ENCODE assay signal across 26 cellular contexts in genomic region chr12:58521796-58522195, GRCh38.
"Had no signal": no experiment of that assay in that cellular context is flagged by ENCODE, and none has a peak within 500 bp of the region (broad histone marks: within the 10 kb centered on the region; RNA-seq: fewer than 3 reads in every experiment).

No MANE protein-coding gene starts in this region.

- H3K4me3 ChIP-seq: ascending aorta, body of pancreas, SJSA1 had no signal

- H3K4me2 ChIP-seq: KMS-11 had no signal

- H3K27ac Mint-ChIP-seq: activated CD4-positive, alpha-beta memory T cell treated with anti-CD3 and anti-CD28 coated beads for 36 hours; activated CD4-positive, alpha-beta T cell treated with anti-CD3 and anti-CD28 coated beads, Interleukin-2, amount 10 ng/mL, durations not matched to agents 7 days and 5 days; activated naive CD4-positive, alpha-beta T cell treated with anti-CD3 and anti-CD28 coated beads, Interleukin-2, amount 50 U/mL, for 72 hours; activated naive CD8-positive, alpha-beta T cell treated with anti-CD3 and anti-CD28 coated beads, Interleukin-2, amount 50 U/mL, for 24 hours; T-helper 17 cell had no signal

- DNase-seq: activated CD4-positive, alpha-beta memory T cell treated with anti-CD3 and anti-CD28 coated beads for 36 hours; activated CD4-positive, alpha-beta T cell treated with anti-CD3 and anti-CD28 coated beads, Interleukin-2, amount 10 ng/mL, durations not matched to agents 7 days and 5 days; activated CD4-positive, CD25-positive, alpha-beta regulatory T cell; activated CD8-positive, alpha-beta memory T cell treated with anti-CD3 and anti-CD28 coated beads for 24 hours; activated effector memory CD4-positive, alpha-beta T cell treated with anti-CD3 and anti-CD28 coated beads, Interleukin-2, amount 50 U/mL, for 16 hours; activated naive CD4-positive, alpha-beta T cell treated with Interleukin-2 at 50 U/mL for 16 hours; activated naive CD8-positive, alpha-beta T cell treated with anti-CD3 and anti-CD28 coated beads, Interleukin-2, amount 50 U/mL, for 24 hours; activated T-cell treated with anti-CD3 and anti-CD28 coated beads, Interleukin-2, amount 50 U/mL, for 4 hours; amniotic stem cell; body of pancreas; central memory CD4-positive, alpha-beta T cell; MM.1S; NCI-H1105; NCI-H1436; NCI-H1694 treated with DMSO at 0.1 percent for 48 hours; NCI-H2029 treated with DMSO at 0.1 percent for 48 hours; NCI-H510A treated with DMSO at 0.1 percent for 48 hours; NCI-H69; SHP77; T-helper 17 cell; T-helper 9 cell had no signal

- H3K9me3 ChIP-seq: SJSA1 had no signal

- H3K36me3 ChIP-seq: ascending aorta, SJSA1 had no signal

- H3K4me1 Mint-ChIP-seq: activated CD4-positive, alpha-beta T cell treated with anti-CD3 and anti-CD28 coated beads, Interleukin-2, amount 10 ng/mL, durations not matched to agents 7 days and 5 days; activated naive CD8-positive, alpha-beta T cell treated with anti-CD3 and anti-CD28 coated beads, Interleukin-2, amount 50 U/mL, for 24 hours; T-helper 17 cell had no signal

- ATAC-seq: activated naive CD4-positive, alpha-beta T cell treated with anti-CD3 and anti-CD28 coated beads, Interleukin-2, amount 50 U/mL, for 72 hours; activated naive CD8-positive, alpha-beta T cell treated with anti-CD3 and anti-CD28 coated beads, Interleukin-2, amount 50 U/mL, for 24 hours; activated T-cell treated with anti-CD3 and anti-CD28 coated beads, Interleukin-2, amount 50 U/mL, for 4 hours; body of pancreas; T-helper 17 cell had no signal

- H3K36me3 Mint-ChIP-seq: activated CD4-positive, alpha-beta memory T cell treated with anti-CD3 and anti-CD28 coated beads for 36 hours had no signal

- H3K27me3 ChIP-seq: ascending aorta, body of pancreas, SJSA1 had no signal

- H3K27ac ChIP-seq: ascending aorta, body of pancreas, KMS-11, SJSA1, VCaP had no signal

- H3K9ac ChIP-seq: KMS-11 had no signal

- H3K27me3 Mint-ChIP-seq: activated CD4-positive, alpha-beta memory T cell treated with anti-CD3 and anti-CD28 coated beads for 36 hours; activated CD4-positive, alpha-beta T cell treated with anti-CD3 and anti-CD28 coated beads, Interleukin-2, amount 10 ng/mL, durations not matched to agents 7 days and 5 days; T-helper 17 cell had no signal

- H3K4me1 ChIP-seq: ascending aorta, body of pancreas had no signal

- H3K4me3 Mint-ChIP-seq: activated CD4-positive, alpha-beta memory T cell treated with anti-CD3 and anti-CD28 coated beads for 36 hours; activated CD4-positive, alpha-beta T cell treated with anti-CD3 and anti-CD28 coated beads, Interleukin-2, amount 10 ng/mL, durations not matched to agents 7 days and 5 days; activated naive CD8-positive, alpha-beta T cell treated with anti-CD3 and anti-CD28 coated beads, Interleukin-2, amount 50 U/mL, for 24 hours; activated T-cell treated with anti-CD3 and anti-CD28 coated beads, Interleukin-2, amount 50 U/mL, for 4 hours; T-helper 17 cell had no signal
